ENCODE assay signal across 28 cellular contexts in genomic region chrX:9367437-9367836, GRCh38.
"Had no signal": no experiment of that assay in that cellular context is flagged by ENCODE, and none has a peak within 500 bp of the region (broad histone marks: within the 10 kb centered on the region; RNA-seq: fewer than 3 reads in every experiment).

No MANE protein-coding gene starts in this region.

- H3K4me1 Mint-ChIP-seq: mesothelial cell of epicardium had no signal

- H3K9me3 Mint-ChIP-seq: immature natural killer cell; natural killer cell; stimulated activated effector memory CD8-positive, alpha-beta T cell treated with anti-CD3 and anti-CD28 coated beads, Interleukin-12 subunit alpha, Interleukin-12 subunit beta, amount 100 ng/mL, for 72 hours; stimulated activated naive CD8-positive, alpha-beta T cell treated with anti-CD3 and anti-CD28 coated beads, Interleukin-15, Interleukin-2, amounts not matched to agents 100 ng/mL and 50 ng/mL, for 24 hours had no signal

- H3K27me3 ChIP-seq: ovary, right atrium auricular region, sigmoid colon, spleen, suprapubic skin, tibial artery, upper lobe of right lung had no signal

- H3K27me3 Mint-ChIP-seq: naive B cell; stimulated activated naive CD8-positive, alpha-beta T cell treated with anti-CD3 and anti-CD28 coated beads, Interleukin-15, Interleukin-2, amounts not matched to agents 100 ng/mL and 50 ng/mL, for 24 hours had no signal

- FAIRE-seq: islet of Langerhans, kidney, small intestine, urothelium cell line had no signal

- H3K36me3 ChIP-seq: left ventricle myocardium inferior, ovary, right atrium auricular region, sigmoid colon, spleen, suprapubic skin, thoracic aorta, tibial artery, upper lobe of right lung had no signal

- H3K4me3 Mint-ChIP-seq: immature natural killer cell; mesothelial cell of epicardium; naive B cell; natural killer cell; nephron progenitor cell; stimulated activated effector memory CD8-positive, alpha-beta T cell treated with anti-CD3 and anti-CD28 coated beads, Interleukin-12 subunit alpha, Interleukin-12 subunit beta, amount 100 ng/mL, for 72 hours; stimulated activated naive CD8-positive, alpha-beta T cell treated with anti-CD3 and anti-CD28 coated beads, Interleukin-15, Interleukin-2, amounts not matched to agents 100 ng/mL and 50 ng/mL, for 24 hours had no signal

- ATAC-seq: left colon; natural killer cell; stimulated activated effector memory CD8-positive, alpha-beta T cell treated with anti-CD3 and anti-CD28 coated beads, Interleukin-12 subunit alpha, Interleukin-12 subunit beta, amount 100 ng/mL, for 72 hours; upper lobe of right lung had no signal

- H3K27ac Mint-ChIP-seq: mesothelial cell of epicardium; naive B cell; natural killer cell; nephron progenitor cell; progenitor cell of endocrine pancreas; stimulated activated effector memory CD8-positive, alpha-beta T cell treated with anti-CD3 and anti-CD28 coated beads, Interleukin-12 subunit alpha, Interleukin-12 subunit beta, amount 100 ng/mL, for 72 hours; stimulated activated naive CD8-positive, alpha-beta T cell treated with anti-CD3 and anti-CD28 coated beads, Interleukin-15, Interleukin-2, amounts not matched to agents 100 ng/mL and 50 ng/mL, for 24 hours had no signal

- H3K27ac ChIP-seq: left ventricle myocardium inferior, ovary, right atrium auricular region, sigmoid colon, spleen, suprapubic skin, thoracic aorta, tibial artery, upper lobe of right lung had no signal

- H3K4me3 ChIP-seq: left ventricle myocardium inferior, lung, ovary, right atrium auricular region, sigmoid colon, spleen, suprapubic skin, thoracic aorta, tibial artery, upper lobe of right lung had no signal

- H3K36me3 Mint-ChIP-seq: immature natural killer cell; mesothelial cell of epicardium; naive B cell; natural killer cell; stimulated activated effector memory CD8-positive, alpha-beta T cell treated with anti-CD3 and anti-CD28 coated beads, Interleukin-12 subunit alpha, Interleukin-12 subunit beta, amount 100 ng/mL, for 72 hours had no signal

- H3K4me1 ChIP-seq: left ventricle myocardium inferior, right atrium auricular region, sigmoid colon, spleen, suprapubic skin, tibial artery, upper lobe of right lung had no signal

- DNase-seq: hypothalamus; immature natural killer cell; kidney; left colon; left ventricle myocardium inferior; mesendoderm; naive B cell; natural killer cell; nephron progenitor cell; ovary; sigmoid colon; small intestine; spleen; stimulated activated CD4-positive, alpha-beta T cell treated with anti-CD3 and anti-CD28 coated beads, Interleukin-4, amount 100 ng/mL, for 24 hours; stimulated activated naive CD4-positive, alpha-beta T cell; tibial artery; trophoblast cell; upper lobe of right lung had no signal

- H3K9me3 ChIP-seq: left ventricle myocardium inferior, ovary, right atrium auricular region, sigmoid colon, spleen, suprapubic skin, thoracic aorta, tibial artery, upper lobe of right lung had no signal
